ENCODE assay signal across 1 cellular context in genomic region chr14:70685480-70686197, GRCh38.
TF ChIP-seq lines count a peak whose summit lies in the region.

No MANE protein-coding gene starts in this region.

TF ChIP-seq in SK-N-SH, 30 proteins besides CTCF, POLR2A, EP300 and RAD21 (continued from another document):
- TF ChIP-seq REST (IDR thresholded peaks at IDR 0.05; ENCODE audit: low read depth, low read length) (no peak), SMC3 (IDR thresholded peaks at IDR 0.05; ENCODE audit: low read depth, low read length) (no peak)
TF ChIP-seq in SK-N-SH: peak in this region for 0.
